Comparison of ENCODE assay signal across 8 cellular contexts in the genomic region with DNA sequence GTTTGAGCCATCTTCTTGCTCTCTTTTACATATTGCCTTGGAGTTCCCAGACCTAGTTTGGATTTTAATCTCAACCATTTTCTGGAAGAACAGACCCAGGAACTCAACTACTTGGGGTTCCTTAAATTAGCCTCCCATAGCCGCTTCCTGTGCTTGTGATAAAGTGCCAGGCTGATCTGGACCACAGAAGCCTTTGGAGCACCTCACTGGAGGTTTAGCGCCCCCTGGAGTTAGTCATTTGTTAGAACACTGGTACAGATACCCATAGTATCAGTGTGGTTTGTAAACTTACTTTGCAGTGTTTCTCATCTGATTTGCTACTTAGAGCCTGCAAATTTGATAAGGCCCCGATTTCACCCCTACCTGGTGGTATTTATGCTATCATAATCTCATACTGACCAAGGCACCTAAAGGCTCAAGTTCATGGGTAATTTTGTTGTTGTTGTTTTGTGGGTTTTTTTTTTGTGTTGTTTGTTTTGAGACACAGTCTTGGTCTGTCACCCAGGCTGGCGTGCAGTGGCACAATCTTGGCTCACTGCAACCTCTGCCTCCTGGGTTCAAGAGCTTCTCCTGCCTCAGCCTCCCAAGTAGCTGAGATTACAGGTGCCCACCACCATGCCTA. TPM values are rescaled to one million over a fixed set of nuclear protein-coding genes. Genes with fewer than 3 reads are reported as not detected.
A peak's percentile ranks its signal among the peaks of the same experiment; 100 is the strongest.
DNase-seq lines count a peak whose midpoint lies in the region; ATAC-seq and TF ChIP-seq lines count a peak whose summit lies in the region.

No MANE protein-coding gene starts in this region.

- no peak overlapping the region for H2AFZ ChIP-seq in OCI-LY1 (ENCODE audit: low read length)

- peaks cover 23 to 38% (median 33%) of the 10 kb centered on the region in 4 donors for H3K4me1 Mint-ChIP-seq in naive thymus-derived CD8-positive, alpha-beta T cell

- peaks cover 4 to 50% (median 14%) of the 10 kb centered on the region in 3 donors for H3K36me3 Mint-ChIP-seq in naive thymus-derived CD8-positive, alpha-beta T cell

- no peak overlapping the region for H3K4me2 ChIP-seq in OCI-LY1 (ENCODE audit: low read length)

- H3F3A ChIP-seq in OCI-LY1 (ENCODE audit: insufficient read depth, low read length) = 0 out of 2 replicates have a peak, but pooled peaks cover 3% of the 10 kb centered on the region

- no peaks in the 10 kb centered on the region for H3K9me3 ChIP-seq in OCI-LY1 (ENCODE audit: low read length)

- no peaks in the 10 kb centered on the region for H3K27me3 ChIP-seq in OCI-LY1 (ENCODE audit: insufficient read depth, low read length)

- no peak overlapping the region for H3K27ac ChIP-seq in OCI-LY1 (ENCODE audit: low read depth, low read length, poor library complexity, severe bottlenecking)
- H3K27ac ChIP-seq in epithelial cell of prostate = no peak overlapping the region

- H3K79me2 ChIP-seq in OCI-LY1 (ENCODE audit: insufficient read depth, low read length) = no peaks in the 10 kb centered on the region

- peak overlapping the region in 3 of 10 donors; percentile 42 to 54 (median 44) for H3K4me3 Mint-ChIP-seq in naive thymus-derived CD8-positive, alpha-beta T cell

- H4K20me1 ChIP-seq in OCI-LY1 (ENCODE audit: insufficient read depth, low read length) = no peaks in the 10 kb centered on the region

- no peaks in the 10 kb centered on the region for H3K9me2 ChIP-seq in OCI-LY1 (ENCODE audit: low read depth, low read length)

- POLR2A ChIA-PET in naive thymus-derived CD8-positive, alpha-beta T cell (lab: Charles Lee) = interaction anchor here (0.7 to 1.0 kb wide), 2 partner anchors 73 to 131 kb away, joined by 3 read pairs; no protein-coding TSS in a partner anchor

- DNase-seq in DMS79 (lab: John Stamatoyannopoulos, UW) (peak; percentile 24), epithelial cell of prostate (ENCODE audit: low read depth, low spot score) (peak; percentile 10)
- peak; percentile 87 for DNase-seq in Jurkat, Clone E6-1 (ENCODE audit: low read depth, low spot score)
- peak; percentile 51 for DNase-seq in activated CD8-positive, alpha-beta memory T cell treated with anti-CD3 and anti-CD28 coated beads, Interleukin-2, amount 50 U/mL, for 24 hours (ENCODE audit: extremely low read depth)
- peak; percentile 47 to 88 (median 74) for DNase-seq in naive thymus-derived CD8-positive, alpha-beta T cell
- peak; percentile 23 to 82 (median 64) for DNase-seq in stimulated activated naive CD4-positive, alpha-beta T cell (lab: John Stamatoyannopoulos, UW)

- peaks cover 29% of the 10 kb centered on the region for H3K4me1 ChIP-seq in OCI-LY1 (ENCODE audit: insufficient read depth, low read length, severe bottlenecking)

- no peaks in the 10 kb centered on the region for H3K27me3 Mint-ChIP-seq in naive thymus-derived CD8-positive, alpha-beta T cell

- ATAC-seq in naive thymus-derived CD8-positive, alpha-beta T cell = peak; percentile 61 to 74
- ATAC-seq in HG03520 (IDR thresholded peaks at IDR 0.05; ENCODE audit: unreplicated experiment) = no peak

- peak overlapping the region in 8 of 10 donors; percentile 15 to 88 (median 63) for H3K27ac Mint-ChIP-seq in naive thymus-derived CD8-positive, alpha-beta T cell

- H3K9ac ChIP-seq in OCI-LY1 (ENCODE audit: low read length) = no peak overlapping the region

- H3K9me3 Mint-ChIP-seq in naive thymus-derived CD8-positive, alpha-beta T cell = no peaks in the 10 kb centered on the region

- no peak overlapping the region for H3K4me3 ChIP-seq in Jurkat, Clone E6-1 (ENCODE audit: low read length)
- no peak overlapping the region for H3K4me3 ChIP-seq in OCI-LY1 (ENCODE audit: low read depth, low read length, poor library complexity, severe bottlenecking)

- peaks cover 49% of the 10 kb centered on the region for H3K36me3 ChIP-seq in OCI-LY1 (ENCODE audit: insufficient read depth, low read length)

- peak; percentile 87 for TF ChIP-seq CTCF in OCI-LY1 (IDR thresholded peaks at IDR 0.05; ENCODE audit: low read length)

RNA-seq across cellular contexts. Expression of gene UNC119B, which starts 3.7 kb away (rescaled TPM):
- polyA plus RNA-seq in Jurkat, Clone E6-1 (2012; ENCODE audit: insufficient read depth, insufficient read length) = 31.6 TPM
- total RNA-seq in naive thymus-derived CD8-positive, alpha-beta T cell = 10 to 100 TPM; 23.3 to 24.2 TPM
- 10 to 100 TPM in 1 of 3 donors, 1 to 10 TPM in 2; 9.6 to 11.5 (median 9.7) TPM for polyA plus RNA-seq in naive thymus-derived CD8-positive, alpha-beta T cell

RNA-seq across cellular contexts. Expression of gene ACADS, which starts 11.7 kb away (rescaled TPM):
- 26.1 TPM for polyA plus RNA-seq in Jurkat, Clone E6-1 (2012; ENCODE audit: insufficient read depth, insufficient read length)
- total RNA-seq in naive thymus-derived CD8-positive, alpha-beta T cell = 10 to 100 TPM; 14.7 to 15.6 TPM
- 10 to 100 TPM; 17.7 to 25.7 (median 22.7) TPM for polyA plus RNA-seq in naive thymus-derived CD8-positive, alpha-beta T cell

RNA-seq across cellular contexts. Expression of gene MLEC, which starts 27.0 kb away (rescaled TPM):
- 86.7 TPM for polyA plus RNA-seq in Jurkat, Clone E6-1 (2012; ENCODE audit: insufficient read depth, insufficient read length)
- 10 to 100 TPM; 40.7 to 44.6 TPM for total RNA-seq in naive thymus-derived CD8-positive, alpha-beta T cell
- 10 to 100 TPM; 32.7 to 41.2 (median 36.0) TPM for polyA plus RNA-seq in naive thymus-derived CD8-positive, alpha-beta T cell

Comparison
In these comparisons a context has a peak if more than half of its experiments do, and no peak if none do; other contexts are left out.
1. DNase-seq: peak in every context shown above with its lines; median percentile 87 in Jurkat, Clone E6-1; 74 in naive thymus-derived CD8-positive, alpha-beta T cell; 64 in stimulated activated naive CD4-positive, alpha-beta T cell; 51 in activated CD8-positive, alpha-beta memory T cell treated with anti-CD3 and anti-CD28 coated beads, Interleukin-2, amount 50 U/mL, for 24 hours; 24 in DMS79; 10 in epithelial cell of prostate.